14 cellular contexts compared by ENCODE assay signal in the genomic region with DNA sequence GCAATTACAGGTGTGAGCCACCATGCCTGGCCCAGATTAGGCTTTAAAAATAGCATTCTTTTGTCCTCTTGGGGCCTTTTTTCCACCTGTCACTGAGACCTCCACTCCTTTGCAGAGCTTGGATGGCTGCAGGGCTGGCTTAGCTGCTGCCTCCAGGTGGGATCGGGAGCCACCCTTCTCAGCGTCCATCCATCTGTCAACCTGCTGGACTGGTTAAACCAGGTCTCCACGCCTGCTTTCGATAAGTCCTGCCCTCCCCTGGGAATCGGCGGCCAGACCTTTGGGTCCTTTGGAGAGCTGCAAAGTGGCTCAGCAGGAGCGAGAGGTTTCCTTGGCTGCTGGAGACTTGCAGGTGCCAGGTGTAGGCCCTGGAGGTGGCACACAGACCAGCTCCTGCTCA. TPM values are rescaled to one million over a fixed set of nuclear protein-coding genes. Genes with fewer than 3 reads are reported as not detected.
DNase-seq lines count a peak whose midpoint lies in the region; ATAC-seq and TF ChIP-seq lines count a peak whose summit lies in the region.
"Had no signal": no experiment of that assay in that cellular context is flagged by ENCODE, and none has a peak within 500 bp of the region (broad histone marks: within the 10 kb centered on the region; RNA-seq: fewer than 3 reads in every experiment).

No MANE protein-coding gene starts in this region.

- H3K27ac ChIP-seq in GM23338 (ENCODE audit: low read depth) (no peak overlapping the region), smooth muscle cell (ENCODE audit: low read depth) (no peak overlapping the region)
- H3K27ac ChIP-seq: neutrophil had no signal

- H3K27me3 ChIP-seq in GM23338 (ENCODE audit: insufficient read depth), result no peaks in the 10 kb centered on the region
- no peaks in the 10 kb centered on the region for H3K27me3 ChIP-seq in smooth muscle cell (ENCODE audit: low read depth)
- H3K27me3 ChIP-seq: neutrophil, tibial nerve had no signal

- H2AFZ ChIP-seq in GM23338, result no peak overlapping the region
- H2AFZ ChIP-seq in smooth muscle cell (ENCODE audit: low read depth), result no peak overlapping the region

- H3K27ac Mint-ChIP-seq in GM23338, result no peak overlapping the region
- H3K27ac Mint-ChIP-seq: activated CD4-positive, alpha-beta T cell treated with anti-CD3 and anti-CD28 coated beads, Interleukin-2, amount 10 ng/mL, durations not matched to agents 24 days and 14 days had no signal

- DNase-seq in GM23338 (ENCODE audit: low spot score), result peak; percentile 66
- peak; percentile 42 for DNase-seq in NCI-H2196 treated with DMSO at 0.1 percent for 48 hours (lab: John Stamatoyannopoulos, UW; ENCODE audit: unreplicated experiment)
- DNase-seq in smooth muscle cell (lab: John Stamatoyannopoulos, UW; ENCODE audit: unreplicated experiment), result no peak
- no peak for DNase-seq in HK-2 (ENCODE audit: unreplicated experiment)
- DNase-seq in mesenteric fat pad (ENCODE audit: low spot score), result no peak
- no peak for DNase-seq in anterior cingulate cortex (lab: John Stamatoyannopoulos, UW)
- DNase-seq: activated CD4-positive, alpha-beta T cell treated with anti-CD3 and anti-CD28 coated beads, Interleukin-2, amount 10 ng/mL, durations not matched to agents 24 days and 14 days; activated naive CD4-positive, alpha-beta T cell treated with anti-CD3 and anti-CD28 coated beads, Interleukin-2, amount 50 U/mL, for 16 hours; SHP77 treated with DMSO at 0.1 percent for 48 hours had no signal

- H4K20me1 ChIP-seq in GM23338 (replicated peaks; ENCODE audit: insufficient read depth) (no peaks in the 10 kb centered on the region; the same call in none of the 2 replicates), smooth muscle cell (ENCODE audit: low read depth) (peaks cover 84% of the 10 kb centered on the region)

- H3F3A ChIP-seq in GM23338 (replicated peaks; ENCODE audit: low read depth) (no peaks in the 10 kb centered on the region), smooth muscle cell (ENCODE audit: low read depth) (no peaks in the 10 kb centered on the region)

- no peaks in the 10 kb centered on the region for H3K36me3 ChIP-seq in GM23338 (ENCODE audit: insufficient read depth)
- H3K36me3 ChIP-seq in smooth muscle cell (ENCODE audit: low read depth), result no peaks in the 10 kb centered on the region
- H3K36me3 ChIP-seq: HAP-1, neutrophil, tibial nerve had no signal

- TF ChIP-seq CTCF in GM23338 (conservative IDR thresholded peaks at IDR 0.05; ENCODE audit: low read depth in 2 of 2) (no peak), smooth muscle cell (IDR thresholded peaks at IDR 0.05; ENCODE audit: borderline replicate concordance, insufficient read depth, poor library complexity, severe bottlenecking) (peak; percentile 11)

- H3K9ac ChIP-seq in smooth muscle cell (ENCODE audit: low read depth), result no peak overlapping the region

- no peak overlapping the region for H3K4me3 Mint-ChIP-seq in GM23338
- H3K4me3 Mint-ChIP-seq: activated CD4-positive, alpha-beta T cell treated with anti-CD3 and anti-CD28 coated beads, Interleukin-2, amount 10 ng/mL, durations not matched to agents 24 days and 14 days had no signal

- H3K9me3 ChIP-seq in smooth muscle cell (replicated peaks; ENCODE audit: low read depth), result no peaks in the 10 kb centered on the region
- H3K9me3 ChIP-seq: HAP-1, neutrophil, tibial nerve had no signal

- WGBS in smooth muscle cell (ENCODE audit: low lambda C conversion rate), result 71% methylated on average over 7 of the region's 7 CpGs

- H3K4me1 Mint-ChIP-seq in GM23338, result peaks cover 6% of the 10 kb centered on the region; the same call in 2 of the 3 replicates

- no peaks in the 10 kb centered on the region for H3K36me3 Mint-ChIP-seq in GM23338 (ENCODE audit: low read depth)

- peaks cover 11% of the 10 kb centered on the region for H3K27me3 Mint-ChIP-seq in GM23338 (ENCODE audit: insufficient read depth, low read depth, poor library complexity)
- H3K27me3 Mint-ChIP-seq: activated CD4-positive, alpha-beta T cell treated with anti-CD3 and anti-CD28 coated beads, Interleukin-2, amount 10 ng/mL, durations not matched to agents 24 days and 14 days had no signal

- H3K79me2 ChIP-seq in GM23338 (replicated peaks; ENCODE audit: insufficient read depth), result peaks cover 13% of the 10 kb centered on the region; the same call in 1 of the 2 replicates
- no peaks in the 10 kb centered on the region for H3K79me2 ChIP-seq in smooth muscle cell (ENCODE audit: low read depth)

- no peaks in the 10 kb centered on the region for H3K4me1 ChIP-seq in GM23338 (ENCODE audit: insufficient read depth)
- H3K4me1 ChIP-seq in smooth muscle cell (ENCODE audit: low read depth), result no peaks in the 10 kb centered on the region
- H3K4me1 ChIP-seq: HAP-1 had no signal

- no peaks in the 10 kb centered on the region for H3K9me3 Mint-ChIP-seq in GM23338
- H3K9me3 Mint-ChIP-seq: activated CD4-positive, alpha-beta T cell treated with anti-CD3 and anti-CD28 coated beads, Interleukin-2, amount 10 ng/mL, durations not matched to agents 24 days and 14 days had no signal

- H3K4me3 ChIP-seq in GM23338 (no peak overlapping the region), smooth muscle cell (no peak overlapping the region)
- H3K4me3 ChIP-seq: HAP-1, tibial nerve had no signal

- H3K4me2 ChIP-seq in GM23338 (no peak overlapping the region), smooth muscle cell (no peak overlapping the region)

- no peaks in the 10 kb centered on the region for H3K9me2 ChIP-seq in GM23338 (ENCODE audit: insufficient read depth)

- ATAC-seq in GM23338 (peak; percentile 86), esophagus mucosa (peak; percentile 78), GM19324 (IDR thresholded peaks at IDR 0.05; ENCODE audit: low FRiP score, unreplicated experiment) (no peak)

TF ChIP-seq in GM23338, 12 proteins besides CTCF, POLR2A, EP300 and RAD21:
- TF ChIP-seq, protein P1, sequence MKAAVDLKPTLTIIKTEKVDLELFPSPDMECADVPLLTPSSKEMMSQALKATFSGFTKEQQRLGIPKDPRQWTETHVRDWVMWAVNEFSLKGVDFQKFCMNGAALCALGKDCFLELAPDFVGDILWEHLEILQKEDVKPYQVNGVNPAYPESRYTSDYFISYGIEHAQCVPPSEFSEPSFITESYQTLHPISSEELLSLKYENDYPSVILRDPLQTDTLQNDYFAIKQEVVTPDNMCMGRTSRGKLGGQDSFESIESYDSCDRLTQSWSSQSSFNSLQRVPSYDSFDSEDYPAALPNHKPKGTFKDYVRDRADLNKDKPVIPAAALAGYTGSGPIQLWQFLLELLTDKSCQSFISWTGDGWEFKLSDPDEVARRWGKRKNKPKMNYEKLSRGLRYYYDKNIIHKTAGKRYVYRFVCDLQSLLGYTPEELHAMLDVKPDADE (IDR thresholded peaks at IDR 0.05), result no peak
- TF ChIP-seq STAT1 (IDR thresholded peaks at IDR 0.05; ENCODE audit: unreplicated experiment) (no peak), CREB1 (CRISPR knock-in tag; IDR thresholded peaks at IDR 0.05; ENCODE audit: low read depth) (no peak), EZH2 (IDR thresholded peaks at IDR 0.05; ENCODE audit: low read depth, unreplicated experiment) (no peak), NANOG (IDR thresholded peaks at IDR 0.05; ENCODE audit: borderline replicate concordance) (no peak), POLR2AphosphoS5 (IDR thresholded peaks at IDR 0.05; ENCODE audit: low read depth) (no peak), ZNF331 (CRISPR knock-in tag; IDR thresholded peaks at IDR 0.05; ENCODE audit: low read depth) (no peak), EZH2phosphoT487 (IDR thresholded peaks at IDR 0.05; ENCODE audit: unreplicated experiment) (no peak)
- TF ChIP-seq, protein P2, sequence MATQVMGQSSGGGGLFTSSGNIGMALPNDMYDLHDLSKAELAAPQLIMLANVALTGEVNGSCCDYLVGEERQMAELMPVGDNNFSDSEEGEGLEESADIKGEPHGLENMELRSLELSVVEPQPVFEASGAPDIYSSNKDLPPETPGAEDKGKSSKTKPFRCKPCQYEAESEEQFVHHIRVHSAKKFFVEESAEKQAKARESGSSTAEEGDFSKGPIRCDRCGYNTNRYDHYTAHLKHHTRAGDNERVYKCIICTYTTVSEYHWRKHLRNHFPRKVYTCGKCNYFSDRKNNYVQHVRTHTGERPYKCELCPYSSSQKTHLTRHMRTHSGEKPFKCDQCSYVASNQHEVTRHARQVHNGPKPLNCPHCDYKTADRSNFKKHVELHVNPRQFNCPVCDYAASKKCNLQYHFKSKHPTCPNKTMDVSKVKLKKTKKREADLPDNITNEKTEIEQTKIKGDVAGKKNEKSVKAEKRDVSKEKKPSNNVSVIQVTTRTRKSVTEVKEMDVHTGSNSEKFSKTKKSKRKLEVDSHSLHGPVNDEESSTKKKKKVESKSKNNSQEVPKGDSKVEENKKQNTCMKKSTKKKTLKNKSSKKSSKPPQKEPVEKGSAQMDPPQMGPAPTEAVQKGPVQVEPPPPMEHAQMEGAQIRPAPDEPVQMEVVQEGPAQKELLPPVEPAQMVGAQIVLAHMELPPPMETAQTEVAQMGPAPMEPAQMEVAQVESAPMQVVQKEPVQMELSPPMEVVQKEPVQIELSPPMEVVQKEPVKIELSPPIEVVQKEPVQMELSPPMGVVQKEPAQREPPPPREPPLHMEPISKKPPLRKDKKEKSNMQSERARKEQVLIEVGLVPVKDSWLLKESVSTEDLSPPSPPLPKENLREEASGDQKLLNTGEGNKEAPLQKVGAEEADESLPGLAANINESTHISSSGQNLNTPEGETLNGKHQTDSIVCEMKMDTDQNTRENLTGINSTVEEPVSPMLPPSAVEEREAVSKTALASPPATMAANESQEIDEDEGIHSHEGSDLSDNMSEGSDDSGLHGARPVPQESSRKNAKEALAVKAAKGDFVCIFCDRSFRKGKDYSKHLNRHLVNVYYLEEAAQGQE (IDR thresholded peaks at IDR 0.05; ENCODE audit: unreplicated experiment), result no peak

RNA-seq across cellular contexts. Expression of a gene that starts 23.4 kb away (rescaled TPM):
- total RNA-seq in GM23338 (2014; rRNA removed; shearing (Covaris generic)), result 19.7 and 81.8 TPM in 2 replicates
- polyA plus RNA-seq in GM23338 (2016; fragmentation: Nextera tagmentation; extraction: Ambion mirVana), result 2.7 and 3.1 TPM in 2 replicates
- total RNA-seq in esophagus mucosa, result 37.7 TPM
- total RNA-seq in smooth muscle cell, result 7.5 and 16.6 TPM in 2 replicates
- polyA plus RNA-seq in smooth muscle cell, result 14.5 and 15.5 TPM in 2 replicates
- 37.8 TPM for total RNA-seq in mesenteric fat pad

RNA-seq across cellular contexts. Expression of a gene that starts 59.4 kb away (rescaled TPM):
- 20.4 and 21.0 TPM in 2 replicates for total RNA-seq in GM23338 (2014; rRNA removed; shearing (Covaris generic))
- polyA plus RNA-seq in GM23338 (2016; fragmentation: Nextera tagmentation; extraction: Ambion mirVana), result 4.8 and 6.1 TPM in 2 replicates
- 36.0 TPM for total RNA-seq in esophagus mucosa
- total RNA-seq in smooth muscle cell, result 15.2 and 17.6 TPM in 2 replicates
- 3.6 and 12.3 TPM in 2 replicates for polyA plus RNA-seq in smooth muscle cell
- total RNA-seq in mesenteric fat pad, result 1.8 TPM

Comparison
In these comparisons a context has a peak if more than half of its experiments do, and no peak if none do; other contexts are left out.
1. DNase-seq: peak in GM23338 (single experiment) and NCI-H2196 treated with DMSO at 0.1 percent for 48 hours (single experiment); none in smooth muscle cell (single experiment), HK-2 (single experiment), mesenteric fat pad (single experiment) and anterior cingulate cortex (0 of 58).